ENCODE assay signal across 11 cellular contexts in the genomic region with DNA sequence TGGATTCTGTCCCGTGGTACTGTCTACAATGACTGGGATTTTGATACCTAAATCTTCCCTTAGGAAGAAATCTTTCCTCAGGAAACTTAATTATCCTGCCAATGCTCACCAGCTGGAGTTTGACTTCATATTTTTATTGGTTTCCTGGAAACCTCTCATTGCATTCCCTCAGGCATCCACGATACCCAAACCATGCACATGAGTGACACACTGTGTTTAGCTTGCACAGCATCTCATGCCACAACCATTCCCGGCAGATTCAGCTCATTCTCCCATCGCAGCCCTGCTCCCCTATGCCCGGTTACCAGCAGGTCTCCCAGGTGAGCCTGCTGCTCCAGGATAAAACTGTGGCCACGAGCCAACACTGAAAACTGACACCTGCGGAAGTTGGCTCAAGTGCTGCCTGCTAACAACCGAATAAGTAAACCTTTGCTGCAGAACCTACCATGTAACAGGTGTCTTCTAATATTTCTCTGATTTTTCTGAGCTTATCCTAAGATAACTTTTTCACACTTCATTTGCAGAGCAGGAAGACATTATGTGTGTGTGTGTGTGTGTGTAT. TPM values are rescaled to one million over a fixed set of nuclear protein-coding genes. Genes with fewer than 3 reads are reported as not detected.
"Had no signal": no experiment of that assay in that cellular context is flagged by ENCODE, and none has a peak within 500 bp of the region (broad histone marks: within the 10 kb centered on the region; RNA-seq: fewer than 3 reads in every experiment).

No MANE protein-coding gene starts in this region.

RNA-seq across cellular contexts. Expression of gene PSG2, which starts 48.9 kb away (rescaled TPM):
- total RNA-seq: activated naive CD8-positive, alpha-beta T cell treated with anti-CD3 and anti-CD28 coated beads, Interleukin-2, amount 10 ng/mL, durations not matched to agents 7 days and 5 days; chondrocyte; dermis blood vessel endothelial cell; gastrocnemius medialis; heart left ventricle; lung microvascular endothelial cell; neural crest cell; osteoblast; pulmonary artery endothelial cell; right lobe of liver; smooth muscle cell had no signal
- polyA plus RNA-seq: heart left ventricle, smooth muscle cell had no signal

RNA-seq across cellular contexts. Expression of gene PSG5, which starts 55.0 kb away (rescaled TPM):
- total RNA-seq: activated naive CD8-positive, alpha-beta T cell treated with anti-CD3 and anti-CD28 coated beads, Interleukin-2, amount 10 ng/mL, durations not matched to agents 7 days and 5 days; chondrocyte; dermis blood vessel endothelial cell; gastrocnemius medialis; heart left ventricle; lung microvascular endothelial cell; neural crest cell; pulmonary artery endothelial cell; right lobe of liver; smooth muscle cell had no signal
- polyA plus RNA-seq: heart left ventricle, smooth muscle cell had no signal
